In genomic region chr16:12096162-12096781, GRCh38 we compare ENCODE assay signal across 11 cellular contexts.
DNase-seq lines count a peak whose midpoint lies in the region; ATAC-seq and TF ChIP-seq lines count a peak whose summit lies in the region.
"Had no signal": no experiment of that assay in that cellular context is flagged by ENCODE, and none has a peak within 500 bp of the region (broad histone marks: within the 10 kb centered on the region; RNA-seq: fewer than 3 reads in every experiment).

No MANE protein-coding gene starts in this region.

- no peak for TF ChIP-seq EP300 in transverse colon (IDR thresholded peaks at IDR 0.05; ENCODE audit: low read depth)

- CTCF ChIA-PET in MCF 10A (lab: Yijun Ruan, JAX) = interaction anchor here (0.6 to 4.4 kb wide), 49 partner anchors 8 to 1823 kb away, joined by 3 to 85 read pairs (median 4); partner anchors contain the start of gene ERCC4
- CTCF ChIA-PET in activated CD4-positive, alpha-beta memory T cell treated with anti-CD3 and anti-CD28 coated beads, Interleukin-2, amount 10 ng/mL, durations not matched to agents 7 days and 5 days (lab: Charles Lee) = interaction anchor here (0.6 to 5.1 kb wide), 12 partner anchors 9 to 1358 kb away, joined by 3 to 72 read pairs (median 5); no protein-coding TSS in a partner anchor

- H3K9me3 ChIP-seq in breast epithelium (no peaks in the 10 kb centered on the region), transverse colon (no peaks in the 10 kb centered on the region)

- H3K4me3 ChIP-seq in breast epithelium (no peak overlapping the region), transverse colon (no peak overlapping the region)

- no peaks in the 10 kb centered on the region for H3K4me1 ChIP-seq in breast epithelium
- H3K4me1 ChIP-seq in transverse colon = peaks cover 7 to 43% (median 18%) of the 10 kb centered on the region in 4 donors

- H3K27me3 Mint-ChIP-seq in MCF 10A (ENCODE audit: insufficient read depth, unreplicated experiment) = no peaks in the 10 kb centered on the region
- no peaks in the 10 kb centered on the region for H3K27me3 Mint-ChIP-seq in activated CD4-positive, alpha-beta memory T cell treated with anti-CD3 and anti-CD28 coated beads, Interleukin-2, amount 10 ng/mL, durations not matched to agents 7 days and 5 days
- H3K27me3 Mint-ChIP-seq: activated CD4-positive, alpha-beta T cell treated with anti-CD3 and anti-CD28 coated beads, Interleukin-2, amount 10 ng/mL, durations not matched to agents 7 days and 5 days; type B pancreatic cell had no signal

- DNase-seq in breast epithelium (ENCODE audit: low spot score in 2 of 2) = peak in 1 of 2 donors; percentile 22
- DNase-seq in MCF 10A (ENCODE audit: unreplicated experiment) = no peak
- DNase-seq in caudate nucleus (lab: John Stamatoyannopoulos, UW) = peak in 19 of 61 donors; percentile 5 to 56 (median 22)
- peak; percentile 33 for DNase-seq in medulla oblongata (ENCODE audit: extremely low spot score)
- DNase-seq in transverse colon = no peak
- no peak for DNase-seq in activated CD4-positive, alpha-beta memory T cell treated with anti-CD3 and anti-CD28 coated beads, Interleukin-2, amount 10 ng/mL, durations not matched to agents 7 days and 5 days
- DNase-seq in activated naive CD4-positive, alpha-beta T cell treated with anti-CD3 and anti-CD28 coated beads, Interleukin-2, amount 50 U/mL, for 72 hours (ENCODE audit: low spot score in 2 of 2) = no peak
- DNase-seq in GM19240 (ENCODE audit: insufficient read length, low spot score) = no peak
- DNase-seq: activated CD4-positive, alpha-beta T cell treated with anti-CD3 and anti-CD28 coated beads, Interleukin-2, amount 10 ng/mL, durations not matched to agents 7 days and 5 days; activated naive CD4-positive, alpha-beta T cell had no signal

- H3K36me3 Mint-ChIP-seq in MCF 10A (ENCODE audit: insufficient read depth, unreplicated experiment) = no peaks in the 10 kb centered on the region
- no peaks in the 10 kb centered on the region for H3K36me3 Mint-ChIP-seq in activated CD4-positive, alpha-beta memory T cell treated with anti-CD3 and anti-CD28 coated beads, Interleukin-2, amount 10 ng/mL, durations not matched to agents 7 days and 5 days (ENCODE audit: low read depth)
- no peaks in the 10 kb centered on the region for H3K36me3 Mint-ChIP-seq in activated naive CD4-positive, alpha-beta T cell treated with anti-CD3 and anti-CD28 coated beads, Interleukin-2, amount 50 U/mL, for 72 hours

- H3K27ac Mint-ChIP-seq in MCF 10A (ENCODE audit: low read depth, unreplicated experiment) = no peak overlapping the region
- H3K27ac Mint-ChIP-seq in activated CD4-positive, alpha-beta memory T cell treated with anti-CD3 and anti-CD28 coated beads, Interleukin-2, amount 10 ng/mL, durations not matched to agents 7 days and 5 days = no peak overlapping the region
- no peak overlapping the region for H3K27ac Mint-ChIP-seq in activated naive CD4-positive, alpha-beta T cell treated with anti-CD3 and anti-CD28 coated beads, Interleukin-2, amount 50 U/mL, for 72 hours
- H3K27ac Mint-ChIP-seq: activated CD4-positive, alpha-beta T cell treated with anti-CD3 and anti-CD28 coated beads, Interleukin-2, amount 10 ng/mL, durations not matched to agents 7 days and 5 days; type B pancreatic cell had no signal

- TF ChIP-seq POLR2A in breast epithelium (IDR thresholded peaks at IDR 0.05) = no peak
- TF ChIP-seq POLR2A in transverse colon (IDR thresholded peaks at IDR 0.05) = no peak

- intact Hi-C loops in breast epithelium (cut with DNase I; ENCODE audit: low total_unique reads) = no loop called here
- intact Hi-C loops in MCF 10A (cut with micrococcal nuclease) = loop anchor here (5.0 to 10.0 kb wide), 3 partner anchors 179 to 721 kb away; no protein-coding TSS in a partner anchor
- intact Hi-C loops in transverse colon (cut with DNase I; ENCODE audit: low total_unique reads) = loop anchor here (5.0 to 10.0 kb wide), 2 partner anchors 129 to 721 kb away; no protein-coding TSS in a partner anchor

- no peak for ATAC-seq in activated naive CD4-positive, alpha-beta T cell treated with anti-CD3 and anti-CD28 coated beads, Interleukin-2, amount 50 U/mL, for 72 hours

- POLR2A ChIA-PET in MCF 10A (lab: Yijun Ruan, JAX) = no interaction called here
- POLR2A ChIA-PET in activated CD4-positive, alpha-beta memory T cell treated with anti-CD3 and anti-CD28 coated beads, Interleukin-2, amount 10 ng/mL, durations not matched to agents 7 days and 5 days (lab: Charles Lee) = interaction anchor here (2.1 kb wide), 1 partner anchor 16 kb away, joined by 18 read pairs; no protein-coding TSS in a partner anchor

- TF ChIP-seq CTCF in breast epithelium (IDR thresholded peaks at IDR 0.05) (no peak), MCF 10A (IDR thresholded peaks at IDR 0.05; ENCODE audit: unreplicated experiment) (no peak), transverse colon (IDR thresholded peaks at IDR 0.05) (no peak)

- H3K4me1 Mint-ChIP-seq in MCF 10A (ENCODE audit: insufficient read depth, unreplicated experiment) = peaks cover 16% of the 10 kb centered on the region
- peaks cover 3% of the 10 kb centered on the region for H3K4me1 Mint-ChIP-seq in activated CD4-positive, alpha-beta memory T cell treated with anti-CD3 and anti-CD28 coated beads, Interleukin-2, amount 10 ng/mL, durations not matched to agents 7 days and 5 days

- no peak overlapping the region for H3K4me3 Mint-ChIP-seq in MCF 10A (ENCODE audit: unreplicated experiment)
- no peak overlapping the region for H3K4me3 Mint-ChIP-seq in activated CD4-positive, alpha-beta memory T cell treated with anti-CD3 and anti-CD28 coated beads, Interleukin-2, amount 10 ng/mL, durations not matched to agents 7 days and 5 days
- H3K4me3 Mint-ChIP-seq: activated CD4-positive, alpha-beta T cell treated with anti-CD3 and anti-CD28 coated beads, Interleukin-2, amount 10 ng/mL, durations not matched to agents 7 days and 5 days; type B pancreatic cell had no signal

- H3K27ac ChIP-seq in breast epithelium = peak overlapping the region; percentile 22 to 32
- H3K27ac ChIP-seq in caudate nucleus (ENCODE audit: low read depth, low read length) = peak overlapping the region; percentile 75
- peak overlapping the region in 3 of 4 donors; percentile 18 to 53 (median 43) for H3K27ac ChIP-seq in transverse colon

- no TSS peak for BruUV-seq in MCF 10A (replicated peaks; lab: Mats Ljungman, UMichigan)

- in situ Hi-C loops in transverse colon (cut with MboI; ENCODE audit: low pct_ligation_motif_present in 1 of 4, low pct_unique_long_range_greater_than_20kb in 1 of 4, low sequenced_read_pairs in 3 of 4) = loop anchor here in 3 of 4 donors (10.0 to 25.0 kb wide), 3 partner anchors 166 to 729 kb away; partner anchors contain the start of gene CPPED1 (in 2 of the 3)

- H3K36me3 ChIP-seq in breast epithelium (no peaks in the 10 kb centered on the region), transverse colon (no peaks in the 10 kb centered on the region)

- no peaks in the 10 kb centered on the region for H3K27me3 ChIP-seq in breast epithelium
- no peaks in the 10 kb centered on the region for H3K27me3 ChIP-seq in transverse colon

- no peaks in the 10 kb centered on the region for H3K9me3 Mint-ChIP-seq in MCF 10A (ENCODE audit: unreplicated experiment)
- no peaks in the 10 kb centered on the region for H3K9me3 Mint-ChIP-seq in activated CD4-positive, alpha-beta memory T cell treated with anti-CD3 and anti-CD28 coated beads, Interleukin-2, amount 10 ng/mL, durations not matched to agents 7 days and 5 days
- H3K9me3 Mint-ChIP-seq in activated naive CD4-positive, alpha-beta T cell treated with anti-CD3 and anti-CD28 coated beads, Interleukin-2, amount 50 U/mL, for 72 hours = no peaks in the 10 kb centered on the region
- H3K9me3 Mint-ChIP-seq: activated CD4-positive, alpha-beta T cell treated with anti-CD3 and anti-CD28 coated beads, Interleukin-2, amount 10 ng/mL, durations not matched to agents 7 days and 5 days; type B pancreatic cell had no signal

- 86% methylated on average over 5 to 8 of the region's 8 CpGs for WGBS in transverse colon (ENCODE audit: low coverage in 1 of 2), 2 donors
